Comparison of ENCODE assay signal across 27 cellular contexts in genomic region chr3:34934660-34935059, GRCh38.
"Had no signal": no experiment of that assay in that cellular context is flagged by ENCODE, and none has a peak within 500 bp of the region (broad histone marks: within the 10 kb centered on the region; RNA-seq: fewer than 3 reads in every experiment).

No MANE protein-coding gene starts in this region.

- H3K27ac ChIP-seq: adrenal gland, breast epithelium, cardiac muscle cell, colonic mucosa, epithelial cell of prostate, esophagus squamous epithelium had no signal

- DNase-seq: activated CD4-positive, alpha-beta memory T cell treated with anti-CD3 and anti-CD28 coated beads for 36 hours; activated CD4-positive, alpha-beta T cell treated with anti-CD3 and anti-CD28 coated beads for 36 hours; activated CD4-positive, alpha-beta T cell treated with anti-CD3 and anti-CD28 coated beads, Interleukin-2, amount 10 ng/mL, durations not matched to agents 24 days and 14 days; activated CD4-positive, CD25-positive, alpha-beta regulatory T cell; activated CD4-positive, CD25-positive, alpha-beta regulatory T cell treated with anti-CD3 and anti-CD28 coated beads, Interleukin-2, amount 50 U/mL, for 72 hours; activated CD8-positive, alpha-beta memory T cell treated with anti-CD3 and anti-CD28 coated beads, Interleukin-2, amount 10 ng/mL, durations not matched to agents 7 days and 5 days; activated CD8-positive, alpha-beta memory T cell treated with anti-CD3 and anti-CD28 coated beads, Interleukin-2, amount 50 U/mL, for 48 hours; activated CD8-positive, alpha-beta T cell treated with anti-CD3 and anti-CD28 coated beads, Interleukin-2, amount 10 ng/mL, durations not matched to agents 7 days and 5 days; activated gamma-delta T cell; activated naive CD4-positive, alpha-beta T cell treated with anti-CD3 and anti-CD28 coated beads, Interleukin-2, amount 50 U/mL, for 16 hours; activated naive CD4-positive, alpha-beta T cell treated with Interleukin-2 at 50 U/mL for 16 hours; activated T-cell treated with anti-CD3 and anti-CD28 coated beads for 4 hours; activated T-cell treated with anti-CD3 and anti-CD28 coated beads, Interleukin-2, amount 50 U/mL, for 24 hours; activated T-cell treated with anti-CD3 and anti-CD28 coated beads, Interleukin-2, amount 50 U/mL, for 72 hours; adrenal gland; amygdala; aorta; central memory CD4-positive, alpha-beta T cell; cerebellar nuclear complex; colonic mucosa; effector CD8-positive, alpha-beta T cell; esophagus squamous epithelium; foreskin fibroblast; T-helper 2 cell had no signal

- H3K9me3 ChIP-seq: adrenal gland, colonic mucosa had no signal

- H3K36me3 ChIP-seq: adrenal gland, breast epithelium, cardiac muscle cell, colonic mucosa, esophagus squamous epithelium had no signal

- H3K4me3 ChIP-seq: adrenal gland, breast epithelium, cardiac muscle cell, colonic mucosa, esophagus squamous epithelium had no signal

- H3K4me1 ChIP-seq: adrenal gland, breast epithelium, colonic mucosa, esophagus squamous epithelium had no signal

- H3K27me3 ChIP-seq: adrenal gland, breast epithelium, cardiac muscle cell, colonic mucosa, esophagus squamous epithelium had no signal
